8 cellular contexts compared by ENCODE assay signal in genomic region chr12:124506145-124506831, GRCh38.
DNase-seq lines count a peak whose midpoint lies in the region; ATAC-seq and TF ChIP-seq lines count a peak whose summit lies in the region.

No MANE protein-coding gene starts in this region.

- H3K9me3 Mint-ChIP-seq in mesothelial cell of epicardium = no peaks in the 10 kb centered on the region

- H3K36me3 Mint-ChIP-seq in mesothelial cell of epicardium = no peaks in the 10 kb centered on the region

- H3K4me1 Mint-ChIP-seq in mesothelial cell of epicardium = peaks cover 73% of the 10 kb centered on the region

- no peak for TF ChIP-seq CTCF in mesothelial cell of epicardium (IDR thresholded peaks at IDR 0.05; ENCODE audit: unreplicated experiment)

- peak; percentile 95 for DNase-seq in GDM1 (lab: John Stamatoyannopoulos, UW)
- DNase-seq in NCI-H524 treated with DMSO at 0.1 percent for 48 hours (lab: John Stamatoyannopoulos, UW) = peak; percentile 77
- peak; percentile 69 for DNase-seq in dermis blood vessel endothelial cell
- DNase-seq in mesothelial cell of epicardium (ENCODE audit: low spot score in 2 of 2, unreplicated experiment in 2 of 2) = peak in 1 of 2 experiments; percentile 74
- DNase-seq in HuH-7.5 (ENCODE audit: low spot score) = no peak

- H3K27ac Mint-ChIP-seq in mesothelial cell of epicardium = peak overlapping the region; percentile 90

- no peak for ATAC-seq in GM18502 (IDR thresholded peaks at IDR 0.05; ENCODE audit: poor library complexity, unreplicated experiment)
- no peak for ATAC-seq in HG02798 (IDR thresholded peaks at IDR 0.05; ENCODE audit: poor library complexity, unreplicated experiment)
- no peak for ATAC-seq in HG02884 (IDR thresholded peaks at IDR 0.05; ENCODE audit: unreplicated experiment)

- H3K27me3 Mint-ChIP-seq in mesothelial cell of epicardium (ENCODE audit: low read depth) = no peaks in the 10 kb centered on the region

- H3K4me3 Mint-ChIP-seq in mesothelial cell of epicardium = peak overlapping the region; percentile 6
